In the genomic region with DNA sequence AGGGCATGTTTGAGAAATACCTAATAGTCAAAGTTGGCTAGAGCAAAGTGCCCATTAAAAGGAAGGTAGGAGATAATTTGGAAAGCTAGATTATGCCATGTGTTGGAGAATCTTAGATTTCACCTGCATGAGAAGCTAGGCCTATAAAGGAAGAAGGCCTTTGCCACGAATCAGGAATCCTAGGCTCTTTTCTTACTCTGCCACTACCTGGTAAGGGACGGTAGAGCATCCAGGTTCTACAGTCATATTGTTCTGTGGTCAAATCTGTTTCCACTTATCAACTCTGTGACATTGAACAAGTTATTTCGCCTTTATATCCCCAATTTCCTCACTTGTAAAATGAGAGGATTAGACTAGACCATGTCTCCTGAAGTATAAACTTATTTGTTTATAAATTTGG, we compare ENCODE assay signal across 25 cellular contexts. TPM values are rescaled to one million over a fixed set of nuclear protein-coding genes. Genes with fewer than 3 reads are reported as not detected.
"Had no signal": no experiment of that assay in that cellular context is flagged by ENCODE, and none has a peak within 500 bp of the region (broad histone marks: within the 10 kb centered on the region; RNA-seq: fewer than 3 reads in every experiment).

No MANE protein-coding gene starts in this region.

- H3K9ac ChIP-seq: SK-N-SH had no signal

- H3K4me1 Mint-ChIP-seq: activated CD4-positive, alpha-beta T cell treated with anti-CD3 and anti-CD28 coated beads, Interleukin-2, amount 10 ng/mL, durations not matched to agents 7 days and 5 days had no signal

- H3K27ac ChIP-seq: adrenal gland, Peyer's patch, RWPE1, SJCRH30 had no signal

- H3K4me3 ChIP-seq: adrenal gland, Peyer's patch, SJCRH30 had no signal

- H3K36me3 ChIP-seq: adrenal gland, Peyer's patch, SJCRH30 had no signal

- H3K4me3 Mint-ChIP-seq: activated CD4-positive, alpha-beta memory T cell treated with anti-CD3 and anti-CD28 coated beads for 36 hours; activated CD4-positive, alpha-beta T cell treated with anti-CD3 and anti-CD28 coated beads, Interleukin-2, amount 10 ng/mL, durations not matched to agents 7 days and 5 days; activated naive CD8-positive, alpha-beta T cell treated with anti-CD3 and anti-CD28 coated beads, Interleukin-2, amount 10 ng/mL, durations not matched to agents 7 days and 5 days had no signal

- H3K27me3 ChIP-seq: Peyer's patch, SJCRH30 had no signal

- DNase-seq: activated CD4-positive, alpha-beta memory T cell treated with anti-CD3 and anti-CD28 coated beads for 36 hours; activated CD4-positive, alpha-beta T cell treated with anti-CD3 and anti-CD28 coated beads, Interleukin-2, amount 10 ng/mL, durations not matched to agents 7 days and 5 days; activated CD4-positive, CD25-positive, alpha-beta regulatory T cell; activated naive CD4-positive, alpha-beta T cell treated with anti-CD3 and anti-CD28 coated beads, Interleukin-2, amount 50 U/mL, for 16 hours; activated naive CD8-positive, alpha-beta T cell treated with anti-CD3 and anti-CD28 coated beads, Interleukin-2, amount 10 ng/mL, durations not matched to agents 7 days and 5 days; activated T-cell treated with anti-CD3 and anti-CD28 coated beads for 4 hours; adrenal gland; anterior cingulate cortex; NCI-H1048; NCI-H146; NCI-H187 treated with DMSO at 0.1 percent for 48 hours; NCI-H2081 treated with DMSO at 0.1 percent for 48 hours; NCI-H2171 treated with DMSO at 0.1 percent for 48 hours; NCI-H446 treated with DMSO at 0.1 percent for 48 hours; NCI-H524 treated with DMSO at 0.1 percent for 48 hours; NK-92 treated with Interleukin-12 subunit alpha and Interleukin-12 subunit beta, amount 100 ng/mL, for 24 hours; Peyer's patch; Right ventricle myocardium superior; SJCRH30; SK-N-SH; T-helper 1 cell had no signal

- H3K27ac Mint-ChIP-seq: activated CD4-positive, alpha-beta memory T cell treated with anti-CD3 and anti-CD28 coated beads for 36 hours; activated CD4-positive, alpha-beta T cell treated with anti-CD3 and anti-CD28 coated beads, Interleukin-2, amount 10 ng/mL, durations not matched to agents 7 days and 5 days; activated naive CD8-positive, alpha-beta T cell treated with anti-CD3 and anti-CD28 coated beads, Interleukin-2, amount 10 ng/mL, durations not matched to agents 7 days and 5 days had no signal

- H3K4me2 ChIP-seq: SK-N-SH had no signal

- H3K36me3 Mint-ChIP-seq: activated CD4-positive, alpha-beta memory T cell treated with anti-CD3 and anti-CD28 coated beads for 36 hours had no signal

- H3K9me3 ChIP-seq: adrenal gland, Peyer's patch, SJCRH30, SK-N-SH had no signal

- H3K9me3 Mint-ChIP-seq: activated CD4-positive, alpha-beta memory T cell treated with anti-CD3 and anti-CD28 coated beads for 36 hours; activated CD4-positive, alpha-beta T cell treated with anti-CD3 and anti-CD28 coated beads, Interleukin-2, amount 10 ng/mL, durations not matched to agents 7 days and 5 days had no signal

- H3K4me1 ChIP-seq: adrenal gland, Peyer's patch, SJCRH30 had no signal

RNA-seq across cellular contexts. Expression of a gene that starts 3.6 kb away (rescaled TPM):
- total RNA-seq: activated CD4-positive, alpha-beta memory T cell treated with anti-CD3 and anti-CD28 coated beads for 36 hours; activated CD4-positive, alpha-beta T cell treated with anti-CD3 and anti-CD28 coated beads, Interleukin-2, amount 10 ng/mL, durations not matched to agents 7 days and 5 days; activated CD8-positive, alpha-beta memory T cell treated with anti-CD3 and anti-CD28 coated beads for 36 hours; activated naive CD8-positive, alpha-beta T cell treated with anti-CD3 and anti-CD28 coated beads, Interleukin-2, amount 10 ng/mL, durations not matched to agents 7 days and 5 days; M059J; SJCRH30; T-helper 2 cell treated with Interferon-gamma antibody and Interleukin-4, amounts not matched to agents 100 ng/mL and 5 ng/mL, for 36 hours had no signal
- polyA plus RNA-seq: SK-N-SH had no signal
